Comparison of ENCODE assay signal across 13 cellular contexts in the genomic region with DNA sequence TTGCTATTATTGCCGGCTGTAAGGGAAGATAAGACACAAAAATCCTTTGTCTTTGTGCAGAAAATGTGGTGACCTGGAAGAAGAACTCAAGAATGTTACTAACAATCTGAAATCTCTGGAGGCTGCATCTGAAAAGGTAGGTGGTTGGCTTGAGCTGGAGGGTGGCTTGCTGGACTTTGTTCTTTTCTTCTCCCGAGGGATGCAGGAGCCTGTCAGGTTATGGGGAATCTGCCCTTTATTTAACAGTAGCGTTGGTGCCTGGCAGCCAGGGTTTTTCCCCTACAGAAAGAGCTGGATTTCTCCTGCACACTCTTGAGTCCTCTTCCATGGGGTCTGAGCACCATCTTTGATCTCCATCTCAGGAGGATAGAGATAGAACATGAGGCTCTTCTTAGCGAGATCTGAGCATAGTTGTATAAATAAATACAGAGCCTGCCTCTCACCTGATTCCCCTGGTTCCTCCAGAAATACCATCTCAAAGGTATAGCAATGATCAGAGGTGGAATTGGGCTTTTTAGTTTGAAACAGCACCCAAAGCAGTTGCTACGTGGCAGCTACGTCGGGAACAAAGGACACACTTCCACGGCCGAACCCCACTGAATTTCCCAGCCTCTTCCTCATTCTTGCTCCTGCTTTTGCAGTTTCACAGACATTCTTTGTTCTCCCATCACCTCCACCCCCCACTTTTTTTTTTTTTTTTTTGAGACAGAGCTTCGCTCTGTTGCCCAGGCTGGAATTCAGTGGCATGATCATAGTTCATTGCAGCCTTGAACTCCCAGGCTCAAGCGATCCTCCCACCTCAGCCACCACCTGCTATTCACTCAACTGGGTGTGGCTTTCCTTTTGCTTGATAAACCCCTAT. TPM values are rescaled to one million over a fixed set of nuclear protein-coding genes. Genes with fewer than 3 reads are reported as not detected.
A peak's percentile ranks its signal among the peaks of the same experiment; 100 is the strongest.
DNase-seq lines count a peak whose midpoint lies in the region; ATAC-seq and TF ChIP-seq lines count a peak whose summit lies in the region.
"Had no signal": no experiment of that assay in that cellular context is flagged by ENCODE, and none has a peak within 500 bp of the region (broad histone marks: within the 10 kb centered on the region; RNA-seq: fewer than 3 reads in every experiment).

No MANE protein-coding gene starts in this region.

- no peak overlapping the region for H2BK15ac ChIP-seq in mesendoderm (replicated peaks; ENCODE audit: low read depth)

- H3K36me3 ChIP-seq in lower lobe of right lung: peaks cover 100% of the 10 kb centered on the region
- H3K36me3 ChIP-seq in mesendoderm (ENCODE audit: control insufficient read depth, insufficient read depth, low read length): peaks cover 40% of the 10 kb centered on the region

- no peak for DNase-seq in activated CD4-positive, alpha-beta T cell treated with anti-CD3 and anti-CD28 coated beads, Interleukin-2, amount 10 ng/mL, durations not matched to agents 24 days and 14 days
- no peak for DNase-seq in activated CD4-positive, alpha-beta T cell treated with anti-CD3 and anti-CD28 coated beads for 1 hour
- no peak for DNase-seq in lower lobe of right lung
- DNase-seq in substantia nigra (lab: John Stamatoyannopoulos, UW): no peak
- DNase-seq in mesendoderm: no peak
- DNase-seq: NCI-H524, SK-N-SH had no signal

- H3K4me1 ChIP-seq in lower lobe of right lung (peaks cover 61% of the 10 kb centered on the region), mesendoderm (ENCODE audit: control insufficient read depth, low read depth, low read length) (no peaks in the 10 kb centered on the region)

- no peak overlapping the region for H3K4me3 Mint-ChIP-seq in activated CD4-positive, alpha-beta T cell treated with anti-CD3 and anti-CD28 coated beads, Interleukin-2, amount 10 ng/mL, durations not matched to agents 24 days and 14 days

- no peaks in the 10 kb centered on the region for H3K27me3 Mint-ChIP-seq in activated CD4-positive, alpha-beta T cell treated with anti-CD3 and anti-CD28 coated beads, Interleukin-2, amount 10 ng/mL, durations not matched to agents 24 days and 14 days

- H3K4ac ChIP-seq in mesendoderm (ENCODE audit: low read depth, low read length): no peak overlapping the region

- no peak for TF ChIP-seq CTCF in lower lobe of right lung (IDR thresholded peaks at IDR 0.05)

- H3K56ac ChIP-seq in mesendoderm (ENCODE audit: low read length): no peak overlapping the region

- WGBS in mesendoderm (ENCODE audit: extremely low coverage, insufficient coverage, low lambda C conversion rate): no CpG with 5 or more reads among the region's 11 CpGs

- peaks cover 44% of the 10 kb centered on the region for H3K4me1 Mint-ChIP-seq in activated CD4-positive, alpha-beta T cell treated with anti-CD3 and anti-CD28 coated beads, Interleukin-2, amount 10 ng/mL, durations not matched to agents 24 days and 14 days

- no peak overlapping the region for H4K5ac ChIP-seq in mesendoderm (ENCODE audit: low read length)

- H2AK5ac ChIP-seq in mesendoderm (ENCODE audit: low read length): no peak overlapping the region

- peaks cover 83% of the 10 kb centered on the region for H3K36me3 Mint-ChIP-seq in activated CD4-positive, alpha-beta T cell treated with anti-CD3 and anti-CD28 coated beads, Interleukin-2, amount 10 ng/mL, durations not matched to agents 24 days and 14 days (ENCODE audit: low read depth)

- H3K9ac ChIP-seq in mesendoderm (ENCODE audit: low read length): no peak overlapping the region
- H3K9ac ChIP-seq: SK-N-SH had no signal

- H2BK120ac ChIP-seq in mesendoderm (ENCODE audit: low read depth, low read length): no peak overlapping the region

- H3K4me3 ChIP-seq in lower lobe of right lung (peak overlapping the region; percentile 30), mesendoderm (ENCODE audit: low read length) (no peak overlapping the region)
- H3K4me3 ChIP-seq: skin epidermis had no signal

- H3K18ac ChIP-seq in mesendoderm (ENCODE audit: low read length): no peak overlapping the region

- no peak overlapping the region for H4K8ac ChIP-seq in mesendoderm (ENCODE audit: low read depth, low read length)

- ATAC-seq in lower lobe of right lung: no peak
- no peak for ATAC-seq in HG03159 (IDR thresholded peaks at IDR 0.05; ENCODE audit: unreplicated experiment)
- no peak for ATAC-seq in HG02884 (IDR thresholded peaks at IDR 0.05; ENCODE audit: unreplicated experiment)

- no peak overlapping the region for H2BK5ac ChIP-seq in mesendoderm (ENCODE audit: low read length)

- intact Hi-C loops in activated CD4-positive, alpha-beta T cell treated with anti-CD3 and anti-CD28 coated beads, Interleukin-2, amount 10 ng/mL, durations not matched to agents 24 days and 14 days (cut with micrococcal nuclease): no loop called here
- intact Hi-C loops in lower lobe of right lung (cut with DNase I): no loop called here

- peak overlapping the region; percentile 30 for H3K27ac ChIP-seq in angular gyrus (ENCODE audit: low read depth, low read length)
- H3K27ac ChIP-seq in lower lobe of right lung: peak overlapping the region; percentile 75
- peak overlapping the region; percentile 62 for H3K27ac ChIP-seq in substantia nigra (ENCODE audit: low read depth, low read length, poor library complexity, severe bottlenecking)
- H3K27ac ChIP-seq in mesendoderm (ENCODE audit: low read depth, low read length): no peak overlapping the region
- H3K27ac ChIP-seq: skin epidermis had no signal

- no peak overlapping the region for H3K23ac ChIP-seq in mesendoderm (ENCODE audit: low read length)

- H3K79me1 ChIP-seq in mesendoderm (ENCODE audit: low read length): peaks cover 13% of the 10 kb centered on the region

- no peak overlapping the region for H3K4me2 ChIP-seq in mesendoderm (ENCODE audit: low read length)
- H3K4me2 ChIP-seq: SK-N-SH had no signal

- H3K27me3 ChIP-seq in lower lobe of right lung (ENCODE audit: low read depth) (no peaks in the 10 kb centered on the region), mesendoderm (ENCODE audit: insufficient read depth, low read length, poor library complexity) (no peaks in the 10 kb centered on the region)

- peak overlapping the region; percentile 54 for H3K27ac Mint-ChIP-seq in activated CD4-positive, alpha-beta T cell treated with anti-CD3 and anti-CD28 coated beads, Interleukin-2, amount 10 ng/mL, durations not matched to agents 24 days and 14 days

- no peaks in the 10 kb centered on the region for H3K9me3 Mint-ChIP-seq in activated CD4-positive, alpha-beta T cell treated with anti-CD3 and anti-CD28 coated beads, Interleukin-2, amount 10 ng/mL, durations not matched to agents 24 days and 14 days

- peaks cover 9% of the 10 kb centered on the region for H3K79me2 ChIP-seq in mesendoderm (ENCODE audit: control insufficient read depth, insufficient read depth, low read length)

- no peaks in the 10 kb centered on the region for H3K9me3 ChIP-seq in lower lobe of right lung
- H3K9me3 ChIP-seq: SK-N-SH had no signal

RNA-seq across cellular contexts. Expression of a gene that starts 12.9 kb away (rescaled TPM):
- total RNA-seq in activated CD4-positive, alpha-beta T cell treated with anti-CD3 and anti-CD28 coated beads, Interleukin-2, amount 10 ng/mL, durations not matched to agents 24 days and 14 days: 283 and 291 TPM in 2 replicates
- 319 TPM for total RNA-seq in lower lobe of right lung
- polyA plus RNA-seq in mesendoderm (2013, experiment 1 of 2): 604 TPM
- polyA plus RNA-seq in mesendoderm (2013, experiment 2 of 2): 628 TPM

RNA-seq across cellular contexts. Expression of a gene that starts 22.5 kb away (rescaled TPM):
- total RNA-seq in activated CD4-positive, alpha-beta T cell treated with anti-CD3 and anti-CD28 coated beads, Interleukin-2, amount 10 ng/mL, durations not matched to agents 24 days and 14 days: 227 and 247 TPM in 2 replicates
- 110 TPM for total RNA-seq in lower lobe of right lung
- polyA plus RNA-seq in mesendoderm (2013, experiment 1 of 2): 61.3 TPM
- polyA plus RNA-seq in mesendoderm (2013, experiment 2 of 2): 61.3 TPM

RNA-seq across cellular contexts. Expression of a gene that starts 54.3 kb away (rescaled TPM):
- 22.7 and 23.1 TPM in 2 replicates for total RNA-seq in activated CD4-positive, alpha-beta T cell treated with anti-CD3 and anti-CD28 coated beads, Interleukin-2, amount 10 ng/mL, durations not matched to agents 24 days and 14 days
- 8.2 TPM for total RNA-seq in lower lobe of right lung
- 0.56 TPM for polyA plus RNA-seq in mesendoderm (2013, experiment 1 of 2)
- 0.49 TPM for polyA plus RNA-seq in mesendoderm (2013, experiment 2 of 2)
- total RNA-seq: A172, lung microvascular endothelial cell had no signal
- polyA plus RNA-seq: SK-N-SH had no signal
